20 cellular contexts compared by ENCODE assay signal in the genomic region with DNA sequence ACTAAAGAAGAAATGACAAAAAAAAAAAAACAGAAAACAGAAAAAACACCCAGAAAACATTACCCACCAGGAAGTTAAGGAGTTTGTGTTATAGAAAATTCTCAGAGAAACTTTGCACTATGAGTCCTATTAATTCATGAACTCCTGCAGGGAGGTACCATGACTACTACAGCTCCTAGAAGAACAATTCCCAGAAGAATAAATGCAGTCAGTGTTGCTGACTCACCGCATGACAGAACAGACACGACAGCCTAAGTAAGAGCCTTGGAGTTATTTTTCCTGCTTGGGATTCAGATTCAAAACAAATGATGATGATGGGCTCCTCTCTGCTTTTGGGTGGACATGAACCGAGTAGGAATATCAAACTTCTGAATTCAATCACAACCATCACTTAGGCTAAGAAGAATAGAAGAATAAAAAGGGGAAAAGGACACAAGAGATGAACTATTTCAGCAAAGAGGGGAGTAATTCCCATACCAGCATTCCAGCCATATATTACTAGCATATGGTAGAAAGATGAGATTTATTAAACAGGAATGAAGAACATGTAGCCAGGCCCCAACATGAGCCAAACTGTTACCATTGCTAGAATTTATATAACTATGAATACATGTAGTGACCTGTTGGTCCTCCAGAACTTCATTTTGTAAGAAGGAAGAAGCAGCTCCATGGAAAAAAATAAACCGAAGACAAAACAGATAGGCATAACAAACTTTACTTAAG.
A peak's percentile ranks its signal among the peaks of the same experiment; 100 is the strongest.
DNase-seq lines count a peak whose midpoint lies in the region; ATAC-seq and TF ChIP-seq lines count a peak whose summit lies in the region.
"Had no signal": no experiment of that assay in that cellular context is flagged by ENCODE, and none has a peak within 500 bp of the region (broad histone marks: within the 10 kb centered on the region; RNA-seq: fewer than 3 reads in every experiment).

No MANE protein-coding gene starts in this region.

- H2AFZ ChIP-seq in neuron (ENCODE audit: low read depth, low read length) (peak overlapping the region; percentile 0), GM23338 (no peak overlapping the region)

- H3K27me3 ChIP-seq in neuron (ENCODE audit: insufficient read depth, low read length) (no peaks in the 10 kb centered on the region), GM23338 (ENCODE audit: insufficient read depth) (no peaks in the 10 kb centered on the region)
- H3K27me3 ChIP-seq: BLaER1, SJSA1 had no signal

- H3K27me3 Mint-ChIP-seq in GM23338 (ENCODE audit: insufficient read depth, low read depth, poor library complexity): no peaks in the 10 kb centered on the region
- H3K27me3 Mint-ChIP-seq: activated B cell treated with CpG ODN at 0.5 μM for 24 hours; activated CD8-positive, alpha-beta memory T cell treated with anti-CD3 and anti-CD28 coated beads, Interleukin-2, amount 10 ng/mL, durations not matched to agents 7 days and 5 days had no signal

- H3K27ac ChIP-seq in SK-N-MC (peak overlapping the region; percentile 36; the same call in 1 of the 2 replicates), RWPE1 (no peak overlapping the region), GM23338 (ENCODE audit: low read depth) (no peak overlapping the region)
- H3K27ac ChIP-seq: BLaER1, coronary artery, SJSA1 had no signal

- CTCF ChIA-PET in RWPE1 (lab: Yijun Ruan, JAX): no interaction called here

- no peaks in the 10 kb centered on the region for H3F3A ChIP-seq in GM23338 (replicated peaks; ENCODE audit: low read depth)

- DNase-seq in EH (ENCODE audit: low read depth): peak; percentile 72
- peak; percentile 65 for DNase-seq in SK-N-MC (ENCODE audit: low read depth, low spot score)
- peak; percentile 31 for DNase-seq in epidermal melanocyte (ENCODE audit: insufficient read length, low spot score)
- no peak for DNase-seq in NCI-H2227 (lab: John Stamatoyannopoulos, UW; ENCODE audit: unreplicated experiment)
- DNase-seq in stimulated activated CD4-positive, alpha-beta T cell treated with anti-CD3 and anti-CD28 coated beads, Interleukin-4, amount 100 ng/mL, for 24 hours: no peak
- DNase-seq in RWPE1 (ENCODE audit: low spot score): no peak
- no peak for DNase-seq in GM23338 (ENCODE audit: low spot score)
- DNase-seq: activated B cell treated with CpG ODN at 0.5 μM for 24 hours; activated CD8-positive, alpha-beta memory T cell treated with anti-CD3 and anti-CD28 coated beads, Interleukin-2, amount 10 ng/mL, durations not matched to agents 7 days and 5 days; immature natural killer cell; mucosa of descending colon; NCI-H1048; NK-92 treated with Interleukin-12 subunit alpha and Interleukin-12 subunit beta, amount 100 ng/mL, for 24 hours; stimulated activated CD4-positive, alpha-beta T cell treated with anti-CD3 and anti-CD28 coated beads, Interleukin-2, amount 100 ng/mL, for 24 hours; trophoblast cell had no signal

- no peaks in the 10 kb centered on the region for H3K9me3 ChIP-seq in SK-N-MC (ENCODE audit: low read depth, low read length)
- H3K9me3 ChIP-seq in neuron (ENCODE audit: low read length): no peaks in the 10 kb centered on the region
- H3K9me3 ChIP-seq: BLaER1, mucosa of descending colon, SJSA1 had no signal

- H3K36me3 ChIP-seq in SK-N-MC (ENCODE audit: insufficient read depth, low read length) (no peaks in the 10 kb centered on the region), neuron (ENCODE audit: insufficient read depth, low read length) (no peaks in the 10 kb centered on the region), GM23338 (ENCODE audit: insufficient read depth) (no peaks in the 10 kb centered on the region; the same call in 1 of the 2 replicates)
- H3K36me3 ChIP-seq: BLaER1, SJSA1 had no signal

- H3K79me2 ChIP-seq in GM23338 (replicated peaks; ENCODE audit: insufficient read depth): no peaks in the 10 kb centered on the region

- H3K9me2 ChIP-seq in GM23338 (ENCODE audit: insufficient read depth): peaks cover 7% of the 10 kb centered on the region; the same call in 1 of the 2 replicates

- no peak overlapping the region for H3K27ac Mint-ChIP-seq in GM23338
- H3K27ac Mint-ChIP-seq: activated B cell treated with CpG ODN at 0.5 μM for 24 hours; activated CD8-positive, alpha-beta memory T cell treated with anti-CD3 and anti-CD28 coated beads, Interleukin-2, amount 10 ng/mL, durations not matched to agents 7 days and 5 days; activated naive CD4-positive, alpha-beta T cell treated with anti-CD3 and anti-CD28 coated beads, Interleukin-2, amount 50 U/mL, for 24 hours; immature natural killer cell had no signal

- no peaks in the 10 kb centered on the region for H3K4me1 Mint-ChIP-seq in GM23338
- H3K4me1 Mint-ChIP-seq: activated B cell treated with CpG ODN at 0.5 μM for 24 hours; activated CD8-positive, alpha-beta memory T cell treated with anti-CD3 and anti-CD28 coated beads, Interleukin-2, amount 10 ng/mL, durations not matched to agents 7 days and 5 days; activated naive CD4-positive, alpha-beta T cell treated with anti-CD3 and anti-CD28 coated beads, Interleukin-2, amount 50 U/mL, for 24 hours; immature natural killer cell had no signal

- H3K4me3 Mint-ChIP-seq in GM23338: no peak overlapping the region
- H3K4me3 Mint-ChIP-seq: activated B cell treated with CpG ODN at 0.5 μM for 24 hours; activated CD8-positive, alpha-beta memory T cell treated with anti-CD3 and anti-CD28 coated beads, Interleukin-2, amount 10 ng/mL, durations not matched to agents 7 days and 5 days; activated naive CD4-positive, alpha-beta T cell treated with anti-CD3 and anti-CD28 coated beads, Interleukin-2, amount 50 U/mL, for 24 hours; immature natural killer cell had no signal

- POLR2A ChIA-PET in RWPE1 (lab: Yijun Ruan, JAX; ENCODE audit: low non-redundant PET): no interaction called here

- no peak for ATAC-seq in GM23338
- ATAC-seq: activated CD8-positive, alpha-beta memory T cell treated with anti-CD3 and anti-CD28 coated beads, Interleukin-2, amount 10 ng/mL, durations not matched to agents 7 days and 5 days; mucosa of descending colon had no signal

- peaks cover 16% of the 10 kb centered on the region for H3K4me1 ChIP-seq in neuron (ENCODE audit: insufficient read depth, low read length)
- no peaks in the 10 kb centered on the region for H3K4me1 ChIP-seq in GM23338 (ENCODE audit: insufficient read depth)
- H3K4me1 ChIP-seq: BLaER1, SJSA1 had no signal

- TF ChIP-seq CTCF in RWPE1 (conservative IDR thresholded peaks at IDR 0.05; ENCODE audit: low read depth): no peak
- TF ChIP-seq CTCF in GM23338 (conservative IDR thresholded peaks at IDR 0.05; ENCODE audit: low read depth in 2 of 2): no peak

- H3K4me3 ChIP-seq in SK-N-MC (peak overlapping the region; percentile 36; the same call in 1 of the 2 replicates), neuron (ENCODE audit: low read length) (no peak overlapping the region), GM23338 (no peak overlapping the region)
- H3K4me3 ChIP-seq: BLaER1, coronary artery, mucosa of descending colon, SJSA1 had no signal

- H3K36me3 Mint-ChIP-seq in GM23338 (ENCODE audit: low read depth): peaks cover 26% of the 10 kb centered on the region
- H3K36me3 Mint-ChIP-seq: activated CD8-positive, alpha-beta memory T cell treated with anti-CD3 and anti-CD28 coated beads, Interleukin-2, amount 10 ng/mL, durations not matched to agents 7 days and 5 days; activated naive CD4-positive, alpha-beta T cell treated with anti-CD3 and anti-CD28 coated beads, Interleukin-2, amount 50 U/mL, for 24 hours had no signal

- H3K4me2 ChIP-seq in GM23338: no peak overlapping the region
- H3K4me2 ChIP-seq: BLaER1 had no signal

- H3K9ac ChIP-seq in SK-N-MC (ENCODE audit: insufficient read length): no peak overlapping the region
- H3K9ac ChIP-seq: BLaER1 had no signal

- H4K20me1 ChIP-seq in GM23338 (replicated peaks; ENCODE audit: insufficient read depth): no peaks in the 10 kb centered on the region
- H4K20me1 ChIP-seq: BLaER1 had no signal

- peaks cover 38% of the 10 kb centered on the region for H3K9me3 Mint-ChIP-seq in GM23338

TF ChIP-seq in GM23338, 12 proteins besides CTCF, POLR2A, EP300 and RAD21 (continues in another document):
- TF ChIP-seq, protein P1, sequence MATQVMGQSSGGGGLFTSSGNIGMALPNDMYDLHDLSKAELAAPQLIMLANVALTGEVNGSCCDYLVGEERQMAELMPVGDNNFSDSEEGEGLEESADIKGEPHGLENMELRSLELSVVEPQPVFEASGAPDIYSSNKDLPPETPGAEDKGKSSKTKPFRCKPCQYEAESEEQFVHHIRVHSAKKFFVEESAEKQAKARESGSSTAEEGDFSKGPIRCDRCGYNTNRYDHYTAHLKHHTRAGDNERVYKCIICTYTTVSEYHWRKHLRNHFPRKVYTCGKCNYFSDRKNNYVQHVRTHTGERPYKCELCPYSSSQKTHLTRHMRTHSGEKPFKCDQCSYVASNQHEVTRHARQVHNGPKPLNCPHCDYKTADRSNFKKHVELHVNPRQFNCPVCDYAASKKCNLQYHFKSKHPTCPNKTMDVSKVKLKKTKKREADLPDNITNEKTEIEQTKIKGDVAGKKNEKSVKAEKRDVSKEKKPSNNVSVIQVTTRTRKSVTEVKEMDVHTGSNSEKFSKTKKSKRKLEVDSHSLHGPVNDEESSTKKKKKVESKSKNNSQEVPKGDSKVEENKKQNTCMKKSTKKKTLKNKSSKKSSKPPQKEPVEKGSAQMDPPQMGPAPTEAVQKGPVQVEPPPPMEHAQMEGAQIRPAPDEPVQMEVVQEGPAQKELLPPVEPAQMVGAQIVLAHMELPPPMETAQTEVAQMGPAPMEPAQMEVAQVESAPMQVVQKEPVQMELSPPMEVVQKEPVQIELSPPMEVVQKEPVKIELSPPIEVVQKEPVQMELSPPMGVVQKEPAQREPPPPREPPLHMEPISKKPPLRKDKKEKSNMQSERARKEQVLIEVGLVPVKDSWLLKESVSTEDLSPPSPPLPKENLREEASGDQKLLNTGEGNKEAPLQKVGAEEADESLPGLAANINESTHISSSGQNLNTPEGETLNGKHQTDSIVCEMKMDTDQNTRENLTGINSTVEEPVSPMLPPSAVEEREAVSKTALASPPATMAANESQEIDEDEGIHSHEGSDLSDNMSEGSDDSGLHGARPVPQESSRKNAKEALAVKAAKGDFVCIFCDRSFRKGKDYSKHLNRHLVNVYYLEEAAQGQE (IDR thresholded peaks at IDR 0.05; ENCODE audit: unreplicated experiment): no peak
- TF ChIP-seq EZH2phosphoT487 (IDR thresholded peaks at IDR 0.05; ENCODE audit: unreplicated experiment): no peak
- no peak for TF ChIP-seq NANOG (IDR thresholded peaks at IDR 0.05; ENCODE audit: borderline replicate concordance)
- TF ChIP-seq ZNF331 (CRISPR knock-in tag; IDR thresholded peaks at IDR 0.05; ENCODE audit: low read depth): no peak
- no peak for TF ChIP-seq CREB1 (CRISPR knock-in tag; IDR thresholded peaks at IDR 0.05; ENCODE audit: low read depth)
- TF ChIP-seq EZH2 (IDR thresholded peaks at IDR 0.05; ENCODE audit: low read depth, unreplicated experiment): no peak
- no peak for TF ChIP-seq ZNF114 (CRISPR knock-in tag; IDR thresholded peaks at IDR 0.05)

Comparison
In these comparisons a context has a peak if more than half of its experiments do, and no peak if none do; other contexts are left out.
1. DNase-seq: peak in EH (single experiment), SK-N-MC (single experiment) and epidermal melanocyte (single experiment); none in NCI-H2227 (single experiment), stimulated activated CD4-positive, alpha-beta T cell treated with anti-CD3 and anti-CD28 coated beads, Interleukin-4, amount 100 ng/mL, for 24 hours (single experiment), RWPE1 (single experiment) and GM23338 (single experiment).